In the genomic region with DNA sequence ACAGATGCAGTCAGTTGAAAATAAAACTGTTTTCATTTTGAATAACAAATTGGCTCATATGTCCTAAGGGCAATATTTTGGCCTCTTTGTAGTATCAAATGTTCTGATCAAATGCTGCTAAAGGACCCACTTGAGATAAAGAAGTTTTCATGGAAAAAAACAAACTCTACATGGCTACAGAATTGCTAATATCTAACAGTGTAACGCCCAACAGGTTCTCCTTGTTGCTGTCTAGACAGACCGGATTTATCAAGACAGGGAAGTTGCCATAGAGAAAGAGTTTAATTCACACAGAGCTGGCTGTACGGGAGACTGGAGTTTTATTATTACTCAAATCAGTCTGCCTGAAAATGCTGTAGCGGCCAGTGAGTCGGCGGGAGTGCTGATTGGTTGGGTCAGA, we compare ENCODE assay signal across 31 cellular contexts.
"Had no signal": no experiment of that assay in that cellular context is flagged by ENCODE, and none has a peak within 500 bp of the region (broad histone marks: within the 10 kb centered on the region; RNA-seq: fewer than 3 reads in every experiment).

No MANE protein-coding gene starts in this region.

- H3K27me3 ChIP-seq: pancreas, stomach, testis, thyroid gland, transverse colon, upper lobe of left lung, vagina had no signal

- H3K9me3 Mint-ChIP-seq: natural killer cell treated with Interleukin-12 subunit alpha and Interleukin-12 subunit beta and Interleukin-15 and Interleukin-18, amount 100 ng/mL, for 72 hours; neural crest cell had no signal

- H3K4me3 Mint-ChIP-seq: naive thymus-derived CD4-positive, alpha-beta T cell; natural killer cell treated with Interleukin-12 subunit alpha and Interleukin-12 subunit beta and Interleukin-15 and Interleukin-18, amount 100 ng/mL, for 72 hours; neural crest cell; stimulated activated naive B cell treated with anti-CD40 and anti-IgM and Interleukin-4, amounts not matched to agents 10 μg/mL and 1 μg/mL and 100 μg/mL, for 72 hours had no signal

- H3K27ac ChIP-seq: left ventricle myocardium inferior, pancreas, prostate gland, skin epidermis, stomach, testis, thyroid gland, transverse colon, upper lobe of left lung, vagina had no signal

- H3K4me3 ChIP-seq: left ventricle myocardium inferior, lung, mucosa of descending colon, pancreas, prostate gland, skin epidermis, stomach, testis, thyroid gland, transverse colon, upper lobe of left lung, vagina had no signal

- H3K9me3 ChIP-seq: mucosa of descending colon, pancreas, prostate gland, stomach, testis, thyroid gland, transverse colon, upper lobe of left lung, vagina had no signal

- H3K27me3 Mint-ChIP-seq: naive thymus-derived CD4-positive, alpha-beta T cell; natural killer cell treated with Interleukin-12 subunit alpha and Interleukin-12 subunit beta and Interleukin-15 and Interleukin-18, amount 100 ng/mL, for 72 hours; stimulated activated naive B cell treated with anti-CD40 and anti-IgM and Interleukin-4, amounts not matched to agents 10 μg/mL and 1 μg/mL and 100 μg/mL, for 72 hours had no signal

- ATAC-seq: left cardiac atrium; mucosa of descending colon; naive thymus-derived CD4-positive, alpha-beta T cell; natural killer cell treated with Interleukin-12 subunit alpha and Interleukin-12 subunit beta and Interleukin-15 and Interleukin-18, amount 100 ng/mL, for 72 hours; pancreas; right cardiac atrium; sciatic nerve; stimulated activated naive B cell treated with anti-CD40 and anti-IgM and Interleukin-4, amounts not matched to agents 10 μg/mL and 1 μg/mL and 100 μg/mL, for 72 hours; stimulated activated naive CD8-positive, alpha-beta T cell treated with anti-CD3 and anti-CD28 coated beads, Interleukin-15, Interleukin-2, amounts not matched to agents 100 U/mL and 50 U/mL, for 24 hours had no signal

- H3K4me1 Mint-ChIP-seq: neural crest cell had no signal

- H3K4me1 ChIP-seq: left ventricle myocardium inferior, pancreas, prostate gland, stomach, testis, thyroid gland, transverse colon, upper lobe of left lung, vagina had no signal

- DNase-seq: hippocampal formation; kidney glomerular epithelial cell; left cardiac atrium; left ventricle myocardium inferior; mesendoderm; midbrain; mucosa of descending colon; naive thymus-derived CD4-positive, alpha-beta T cell; nucleus accumbens; pancreas; posterior cingulate gyrus; retina; stimulated activated CD4-positive, alpha-beta T cell treated with anti-CD3 and anti-CD28 coated beads, Interleukin-12 subunit alpha, Interleukin-12 subunit beta, amount 100 ng/mL, for 4 hours; stimulated activated CD4-positive, alpha-beta T cell treated with anti-CD3 and anti-CD28 coated beads, Interleukin-15, amount 100 ng/mL, for 24 hours; stimulated activated CD4-positive, alpha-beta T cell treated with anti-CD3 and anti-CD28 coated beads, Interleukin-2, amount 100 ng/mL, for 24 hours; stimulated activated CD4-positive, alpha-beta T cell treated with anti-CD3 and anti-CD28 coated beads, Interleukin-4, amount 100 ng/mL, for 1 hour; stimulated activated naive B cell treated with anti-CD40 and anti-IgM and Interleukin-4, amounts not matched to agents 10 μg/mL and 1 μg/mL and 100 μg/mL, for 72 hours; stimulated activated naive CD8-positive, alpha-beta T cell treated with anti-CD3 and anti-CD28 coated beads, Interleukin-15, Interleukin-2, amounts not matched to agents 100 U/mL and 50 U/mL, for 24 hours; stomach; testis; thyroid gland; transverse colon; upper lobe of left lung had no signal

- H3K36me3 ChIP-seq: pancreas, prostate gland, stomach, thyroid gland, transverse colon, upper lobe of left lung, vagina had no signal

- H3K27ac Mint-ChIP-seq: naive thymus-derived CD4-positive, alpha-beta T cell; natural killer cell treated with Interleukin-12 subunit alpha and Interleukin-12 subunit beta and Interleukin-15 and Interleukin-18, amount 100 ng/mL, for 72 hours; stimulated activated naive B cell treated with anti-CD40 and anti-IgM and Interleukin-4, amounts not matched to agents 10 μg/mL and 1 μg/mL and 100 μg/mL, for 72 hours had no signal
